ENCODE assay signal across 8 cellular contexts in the genomic region with DNA sequence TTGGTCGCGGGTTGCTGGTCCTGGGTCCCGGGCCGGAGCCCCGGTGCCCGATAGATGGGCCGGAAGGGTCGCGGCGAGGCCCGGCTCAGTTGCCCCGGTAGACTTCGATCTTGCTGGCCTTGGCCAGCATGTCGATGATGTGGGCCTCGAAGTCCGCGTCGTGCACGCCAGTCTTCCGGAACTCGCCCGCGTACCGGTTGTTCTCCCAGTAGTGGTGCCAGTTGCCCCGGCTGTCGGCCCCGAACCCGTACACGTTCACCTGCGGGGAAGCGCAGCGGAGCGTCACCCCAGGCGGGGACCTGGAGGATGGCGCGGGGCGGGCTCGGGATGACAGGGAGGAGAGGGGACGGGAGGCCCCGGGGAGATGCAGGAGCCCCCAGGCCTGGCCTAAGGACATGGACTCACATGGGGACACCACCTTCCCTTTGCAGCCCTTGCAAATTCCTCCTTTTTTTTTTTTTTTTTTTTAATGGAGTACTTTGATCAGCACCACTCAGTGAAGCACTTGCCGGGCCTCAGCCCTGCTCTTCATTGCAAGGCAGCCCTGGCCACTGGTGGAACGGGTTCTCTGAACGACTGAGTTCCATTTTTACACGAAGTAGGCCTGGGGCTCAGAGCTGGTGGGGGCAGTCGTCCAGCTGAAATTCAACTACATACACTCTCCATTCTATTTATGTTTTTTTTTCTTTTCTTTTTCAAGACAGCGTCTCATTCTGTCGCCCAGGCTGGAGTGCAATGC. TPM values are rescaled to one million over a fixed set of nuclear protein-coding genes. Genes with fewer than 3 reads are reported as not detected.
DNase-seq lines count a peak whose midpoint lies in the region; ATAC-seq and TF ChIP-seq lines count a peak whose summit lies in the region.

No MANE protein-coding gene starts in this region.

- no peak overlapping the region for H3K14ac ChIP-seq in mesenchymal stem cell (ENCODE audit: low read length in 2 of 2)

- H3K9me3 Mint-ChIP-seq in CD14-positive monocyte, result no peaks in the 10 kb centered on the region

- ATAC-seq in HG03135 (IDR thresholded peaks at IDR 0.05; ENCODE audit: unreplicated experiment) (peak; percentile 16), GM19463 (IDR thresholded peaks at IDR 0.05; ENCODE audit: unreplicated experiment) (no peak)

- CTCF ChIA-PET in HEK293T (lab: Yijun Ruan, JAX), result interaction anchor here (0.6 kb wide), 1 partner anchor 1184 kb away, joined by 3 read pairs; no protein-coding TSS in a partner anchor

- H2BK12ac ChIP-seq in mesenchymal stem cell (ENCODE audit: low read length in 2 of 2), result peak overlapping the region in 1 of 2 experiments; percentile 37

- H3K79me1 ChIP-seq in mesenchymal stem cell (replicated peaks; ENCODE audit: low read length, poor library complexity, severe bottlenecking), result peaks cover 1% of the 10 kb centered on the region

- peak overlapping the region; percentile 53 for H3K4me3 ChIP-seq in brain microvascular endothelial cell (ENCODE audit: low read depth, low read length)
- H3K4me3 ChIP-seq in mesenchymal stem cell (ENCODE audit: insufficient read depth in 1 of 2, low read depth in 1 of 2, low read length in 2 of 2), result peak overlapping the region; percentile 45 to 86
- peak overlapping the region; percentile 64 to 79 for H3K4me3 ChIP-seq in vagina

- H3K27me3 ChIP-seq in brain microvascular endothelial cell (replicated peaks), result no peaks in the 10 kb centered on the region
- H3K27me3 ChIP-seq in mesenchymal stem cell (ENCODE audit: control insufficient read depth in 1 of 2, insufficient read depth in 1 of 2, low read length in 2 of 2), result no peaks in the 10 kb centered on the region
- no peaks in the 10 kb centered on the region for H3K27me3 ChIP-seq in vagina

- H3K4me1 ChIP-seq in mesenchymal stem cell (ENCODE audit: control insufficient read depth, insufficient read depth, low read depth, low read length), result peaks cover 18% of the 10 kb centered on the region
- H3K4me1 ChIP-seq in vagina, result peaks cover 25% of the 10 kb centered on the region

- POLR2A ChIA-PET in HEK293T (lab: Yijun Ruan, JAX), result interaction anchor here (0.6 to 2.8 kb wide), 28 partner anchors 9 to 272 kb away, joined by 3 to 29 read pairs (median 6); a partner anchor contains a TSS

- no peak overlapping the region for H2AK5ac ChIP-seq in mesenchymal stem cell (ENCODE audit: low read length, severe bottlenecking)

- H3K4me1 Mint-ChIP-seq in CD14-positive monocyte, result peaks cover 25% of the 10 kb centered on the region

- H3K23ac ChIP-seq in mesenchymal stem cell (ENCODE audit: low read length in 2 of 2), result no peak overlapping the region

- H3K27ac ChIP-seq in brain microvascular endothelial cell (peak overlapping the region; percentile 59), mesenchymal stem cell (ENCODE audit: low read length, poor library complexity, severe bottlenecking) (peak overlapping the region; percentile 63), vagina (peak overlapping the region; percentile 82)

- H3K9me3 ChIP-seq in mesenchymal stem cell (ENCODE audit: control insufficient read depth, low read length) (no peaks in the 10 kb centered on the region), vagina (no peaks in the 10 kb centered on the region)

- TF ChIP-seq POLR2A in vagina (IDR thresholded peaks at IDR 0.05), result no peak

- no peak overlapping the region for H2BK5ac ChIP-seq in mesenchymal stem cell (ENCODE audit: low read depth, low read length, poor library complexity, severe bottlenecking)

- peak overlapping the region; percentile 32 for H3K9ac ChIP-seq in mesenchymal stem cell (ENCODE audit: low read length)

- H3K36me3 Mint-ChIP-seq in CD14-positive monocyte, result peaks cover 17 to 34% of the 10 kb centered on the region in 2 donors

- H2BK15ac ChIP-seq in mesenchymal stem cell (ENCODE audit: low read depth, poor library complexity, severe bottlenecking), result peak overlapping the region; percentile 80

- peak overlapping the region; percentile 98 for H4K8ac ChIP-seq in mesenchymal stem cell (ENCODE audit: low read length)

- peak overlapping the region; percentile 21 for H2AFZ ChIP-seq in mesenchymal stem cell (ENCODE audit: low read depth, low read length)

- peak overlapping the region; percentile 2 for H2BK120ac ChIP-seq in mesenchymal stem cell (ENCODE audit: low read depth, low read length)

- H3K4ac ChIP-seq in mesenchymal stem cell (ENCODE audit: low read depth in 1 of 2, low read length in 2 of 2), result peak overlapping the region; percentile 71 to 73

- H3K4me2 ChIP-seq in mesenchymal stem cell (ENCODE audit: low read length, poor library complexity, severe bottlenecking), result peak overlapping the region; percentile 56

- peak overlapping the region; percentile 70 to 88 for H3K18ac ChIP-seq in mesenchymal stem cell (ENCODE audit: low read depth in 1 of 2, low read length in 2 of 2)

- peak overlapping the region; percentile 87 for H4K91ac ChIP-seq in mesenchymal stem cell (ENCODE audit: low read length)

- no peak for TF ChIP-seq CTCF in CD14-positive monocyte (IDR thresholded peaks at IDR 0.05)
- TF ChIP-seq CTCF in brain microvascular endothelial cell (IDR thresholded peaks at IDR 0.05; ENCODE audit: low read depth, low read length, missing control alignments), result no peak
- TF ChIP-seq CTCF in vagina (IDR thresholded peaks at IDR 0.05), result no peak

- peaks cover 0 to 3% (median 1%) of the 10 kb centered on the region in 3 donors for H3K27me3 Mint-ChIP-seq in CD14-positive monocyte (ENCODE audit: low read depth in 3 of 3)

- in situ Hi-C loops in brain microvascular endothelial cell (cut with HindIII; ENCODE audit: low pct_ligation_motif_present, low sequenced_read_pairs), result no loop called here

- peaks cover 46% of the 10 kb centered on the region for H3K36me3 ChIP-seq in brain microvascular endothelial cell (replicated peaks)
- H3K36me3 ChIP-seq in mesenchymal stem cell (ENCODE audit: control insufficient read depth in 1 of 2, insufficient read depth in 2 of 2, low read depth in 1 of 2, low read length in 2 of 2), result peaks cover 29 to 53% of the 10 kb centered on the region in 2 experiments
- peaks cover 0 to 6% of the 10 kb centered on the region in 2 donors for H3K36me3 ChIP-seq in vagina

- 27% methylated on average over 45 of the region's 47 CpGs for WGBS in mesenchymal stem cell

- intact Hi-C loops in CD14-positive monocyte (cut with micrococcal nuclease) (loop anchor here (5.0 to 10.0 kb wide), 4 partner anchors 34 to 143 kb away; a partner anchor contains a TSS), vagina (cut with DNase I) (loop anchor here (10.0 kb wide), 1 partner anchor 83 kb away; no protein-coding TSS in a partner anchor)

- peak overlapping the region in 4 of 7 donors; percentile 18 to 69 (median 40) for H3K27ac Mint-ChIP-seq in CD14-positive monocyte

- DNase-seq in CD14-positive monocyte (ENCODE audit: low spot score) (no peak), brain microvascular endothelial cell (no peak), mesenchymal stem cell (no peak), vagina (ENCODE audit: extremely low spot score in 2 of 2) (peak in 1 of 2 donors; percentile 94), ecto neural progenitor cell (ENCODE audit: low spot score) (no peak), HEK293T (ENCODE audit: extremely low spot score) (no peak)

- peak overlapping the region; percentile 83 to 89 for H3K4me3 Mint-ChIP-seq in CD14-positive monocyte

TF ChIP-seq in HEK293T, 16 proteins besides CTCF, POLR2A, EP300 and RAD21:
- TF ChIP-seq FOXK2 (IDR thresholded peaks at IDR 0.05) (no peak), SP1 (IDR thresholded peaks at IDR 0.05) (no peak), ARNT (IDR thresholded peaks at IDR 0.05) (no peak), FOXM1 (IDR thresholded peaks at IDR 0.05; ENCODE audit: borderline replicate concordance) (no peak), L3MBTL2 (conservative IDR thresholded peaks at IDR 0.05) (no peak), LEF1 (IDR thresholded peaks at IDR 0.05; ENCODE audit: borderline replicate concordance) (no peak), ELF4 (IDR thresholded peaks at IDR 0.05) (no peak), ZNF384 (IDR thresholded peaks at IDR 0.05) (no peak), CTBP1 (IDR thresholded peaks at IDR 0.05; ENCODE audit: borderline replicate concordance) (no peak), BHLHE40 (IDR thresholded peaks at IDR 0.05; ENCODE audit: borderline replicate concordance) (no peak), FOXA1 (IDR thresholded peaks at IDR 0.05) (no peak), HDGF (IDR thresholded peaks at IDR 0.05; ENCODE audit: borderline replicate concordance) (no peak), TARDBP (IDR thresholded peaks at IDR 0.05) (no peak)
- TF ChIP-seq, protein P1, sequence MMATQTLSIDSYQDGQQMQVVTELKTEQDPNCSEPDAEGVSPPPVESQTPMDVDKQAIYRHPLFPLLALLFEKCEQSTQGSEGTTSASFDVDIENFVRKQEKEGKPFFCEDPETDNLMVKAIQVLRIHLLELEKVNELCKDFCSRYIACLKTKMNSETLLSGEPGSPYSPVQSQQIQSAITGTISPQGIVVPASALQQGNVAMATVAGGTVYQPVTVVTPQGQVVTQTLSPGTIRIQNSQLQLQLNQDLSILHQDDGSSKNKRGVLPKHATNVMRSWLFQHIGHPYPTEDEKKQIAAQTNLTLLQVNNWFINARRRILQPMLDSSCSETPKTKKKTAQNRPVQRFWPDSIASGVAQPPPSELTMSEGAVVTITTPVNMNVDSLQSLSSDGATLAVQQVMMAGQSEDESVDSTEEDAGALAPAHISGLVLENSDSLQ (IDR thresholded peaks at IDR 0.05), result no peak

RNA-seq across cellular contexts. Expression of a gene that starts 35.1 kb away (rescaled TPM):
- 10 to 100 TPM; 18.4 to 21.5 TPM for polyA plus RNA-seq in CD14-positive monocyte
- polyA plus RNA-seq in mesenchymal stem cell (2013, experiment 1 of 2), result 30.5 TPM
- 31.1 TPM for polyA plus RNA-seq in mesenchymal stem cell (2013, experiment 2 of 2)
- 30.0 TPM for total RNA-seq in vagina

RNA-seq across cellular contexts. Expression of a gene that starts 57.1 kb away (rescaled TPM):
- polyA plus RNA-seq in CD14-positive monocyte, result 10 to 100 TPM; 13.5 to 20.0 TPM
- polyA plus RNA-seq in mesenchymal stem cell (2013, experiment 1 of 2), result 52.5 TPM
- 48.9 TPM for polyA plus RNA-seq in mesenchymal stem cell (2013, experiment 2 of 2)
- total RNA-seq in vagina, result 14.0 TPM
